ENCODE assay signal across 8 cellular contexts in the genomic region with DNA sequence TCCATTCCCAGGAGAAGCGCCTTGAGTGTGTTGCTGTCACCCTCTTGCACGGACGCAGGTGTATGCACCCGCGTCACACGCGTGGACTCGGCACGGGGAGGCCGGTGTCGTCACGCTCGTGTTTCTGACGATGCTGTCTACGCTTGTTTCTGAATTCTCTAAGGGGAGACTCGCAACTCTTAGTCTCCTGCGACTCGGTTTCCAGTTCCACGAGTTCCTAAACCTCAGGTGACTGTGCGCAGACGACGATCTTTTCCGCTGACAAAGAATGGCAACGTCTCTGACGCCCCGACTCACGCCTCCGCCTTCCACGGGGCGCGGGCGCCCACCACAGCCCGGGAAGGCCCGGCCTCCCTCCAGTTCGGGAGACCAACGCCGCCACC. TPM values are rescaled to one million over a fixed set of nuclear protein-coding genes. Genes with fewer than 3 reads are reported as not detected.
DNase-seq lines count a peak whose midpoint lies in the region; ATAC-seq, FAIRE-seq and TF ChIP-seq lines count a peak whose summit lies in the region.

No MANE protein-coding gene starts in this region.

- H3K36me3 Mint-ChIP-seq in H9 (ENCODE audit: insufficient read depth in 1 of 3, low read depth in 3 of 3), result peaks cover 20 to 52% (median 48%) of the 10 kb centered on the region in 3 experiments
- peaks cover 13% of the 10 kb centered on the region for H3K36me3 Mint-ChIP-seq in T-cell
- H3K36me3 Mint-ChIP-seq in natural killer cell treated with Interleukin-12 subunit alpha and Interleukin-12 subunit beta and Interleukin-15 and Interleukin-18, amount 100 ng/mL, for 72 hours, result peaks cover 29% of the 10 kb centered on the region

- POLR2A ChIA-PET in T-cell (lab: Charles Lee), result interaction anchor here (0.7 to 1.6 kb wide), 4 partner anchors 15 to 60 kb away, joined by 3 to 5 read pairs (median 4); a partner anchor contains a TSS

- no peak overlapping the region for H3K18ac ChIP-seq in H9 (ENCODE audit: insufficient read length, low read depth, low read length)

- H3K56ac ChIP-seq in H9 (ENCODE audit: insufficient read length, low read depth, low read length), result no peak overlapping the region

- H2BK20ac ChIP-seq in H9 (ENCODE audit: low read depth, low read length, poor library complexity, severe bottlenecking), result no peak overlapping the region

- TF ChIP-seq CTCF in AG09309 (IDR thresholded peaks at IDR 0.05; ENCODE audit: control insufficient read depth, insufficient read depth, low read depth, low read length, missing control alignments) (no peak), H9 (conservative IDR thresholded peaks at IDR 0.05) (no peak)

- H3K9me3 Mint-ChIP-seq in H9, result no peaks in the 10 kb centered on the region; a peak in 2 of 5 replicates
- H3K9me3 Mint-ChIP-seq in T-cell, result no peaks in the 10 kb centered on the region
- no peaks in the 10 kb centered on the region for H3K9me3 Mint-ChIP-seq in natural killer cell treated with Interleukin-12 subunit alpha and Interleukin-12 subunit beta and Interleukin-15 and Interleukin-18, amount 100 ng/mL, for 72 hours

- no peak overlapping the region for H2BK12ac ChIP-seq in H9 (ENCODE audit: insufficient read length, low read depth, low read length)

- no peaks in the 10 kb centered on the region for H3K27me3 ChIP-seq in H9 (ENCODE audit: insufficient read depth, low read length)

- peak; percentile 8 to 21 (median 10) for ATAC-seq in T-cell (replicated peaks in 1 of 4)
- ATAC-seq in natural killer cell treated with Interleukin-12 subunit alpha and Interleukin-12 subunit beta and Interleukin-15 and Interleukin-18, amount 100 ng/mL, for 72 hours, result no peak

- no peak for TF ChIP-seq POLR2A in erythroblast (IDR thresholded peaks at IDR 0.05; ENCODE audit: low read length)
- TF ChIP-seq POLR2A in GM12892 (IDR thresholded peaks at IDR 0.05; ENCODE audit: low read depth, low read length), result no peak

- CTCF ChIA-PET in T-cell (lab: Charles Lee), result interaction anchor here (0.6 to 0.7 kb wide), 2 partner anchors 11 to 48 kb away, joined by 3 read pairs; no protein-coding TSS in a partner anchor

- no peaks in the 10 kb centered on the region for H4K20me1 ChIP-seq in H9 (ENCODE audit: control insufficient read depth, insufficient read depth, insufficient read length)

- H3K9me3 ChIP-seq in H9 (ENCODE audit: control insufficient read depth, low read depth, low read length), result no peaks in the 10 kb centered on the region

- peaks cover 5% of the 10 kb centered on the region for H3K23me2 ChIP-seq in H9 (ENCODE audit: insufficient read length, low read depth, low read length, poor library complexity, severe bottlenecking)

- H2AFZ ChIP-seq in H9 (ENCODE audit: low read length), result no peak overlapping the region

- H4K8ac ChIP-seq in H9 (replicated peaks; ENCODE audit: insufficient read length, low read depth, low read length), result no peak overlapping the region

- peak overlapping the region; percentile 73 for H3K9ac ChIP-seq in H9 (ENCODE audit: extremely low read depth, insufficient read length, low read length)

- peak overlapping the region; percentile 4 for H4K5ac ChIP-seq in H9 (ENCODE audit: insufficient read length, low read depth, low read length)

- H3K4me1 Mint-ChIP-seq in H9 (peaks cover 34 to 37% of the 10 kb centered on the region in 2 experiments), T-cell (peaks cover 61 to 77% (median 69%) of the 10 kb centered on the region in 3 donors)
- peaks cover 44 to 48% of the 10 kb centered on the region in 2 donors for H3K4me1 Mint-ChIP-seq in natural killer cell treated with Interleukin-12 subunit alpha and Interleukin-12 subunit beta and Interleukin-15 and Interleukin-18, amount 100 ng/mL, for 72 hours (ENCODE audit: low read depth in 2 of 2)

- FAIRE-seq in GM12892 (lab: Jason Lieb, UNC), result no peak

- no CpG with 5 or more reads among the region's 37 CpGs for WGBS in H9 (ENCODE audit: extremely low coverage, insufficient read length, low lambda C conversion rate)

- H3K27ac Mint-ChIP-seq in H9 (peak overlapping the region; percentile 94 to 100 (median 98); a peak in 6 of 7 replicates), T-cell (peak overlapping the region; percentile 97 to 98)
- peak overlapping the region; percentile 96 to 100 for H3K27ac Mint-ChIP-seq in natural killer cell treated with Interleukin-12 subunit alpha and Interleukin-12 subunit beta and Interleukin-15 and Interleukin-18, amount 100 ng/mL, for 72 hours

- DNase-seq in AG09309 (ENCODE audit: low read depth) (no peak), H9 (no peak), T-cell (peak in 31 of 34 experiments; percentile 61 to 82 (median 73)), erythroblast (lab: John Stamatoyannopoulos, UW) (peak; percentile 71 to 81), G401 (ENCODE audit: low spot score) (no peak), GM12892 (ENCODE audit: insufficient read length) (no peak), islet precursor cell (no peak)
- no peak for DNase-seq in natural killer cell treated with Interleukin-12 subunit alpha and Interleukin-12 subunit beta and Interleukin-15 and Interleukin-18, amount 100 ng/mL, for 72 hours (ENCODE audit: low spot score)

- no peak overlapping the region for H2BK15ac ChIP-seq in H9 (ENCODE audit: low read depth, low read length)

- H3K4me3 Mint-ChIP-seq in H9, result peak overlapping the region; percentile 93 to 96
- peak overlapping the region; percentile 91 to 94 (median 92) for H3K4me3 Mint-ChIP-seq in T-cell
- peak overlapping the region; percentile 99 for H3K4me3 Mint-ChIP-seq in natural killer cell treated with Interleukin-12 subunit alpha and Interleukin-12 subunit beta and Interleukin-15 and Interleukin-18, amount 100 ng/mL, for 72 hours

- H3K27me3 Mint-ChIP-seq in H9 (ENCODE audit: low read depth) (no peaks in the 10 kb centered on the region), T-cell (no peaks in the 10 kb centered on the region)
- no peaks in the 10 kb centered on the region for H3K27me3 Mint-ChIP-seq in natural killer cell treated with Interleukin-12 subunit alpha and Interleukin-12 subunit beta and Interleukin-15 and Interleukin-18, amount 100 ng/mL, for 72 hours

- in situ Hi-C loops in G401 (cut with HindIII; ENCODE audit: low sequenced_read_pairs), result no loop called here

- H3K14ac ChIP-seq in H9 (ENCODE audit: insufficient read depth, low read length), result no peak overlapping the region

- H2BK5ac ChIP-seq in H9 (ENCODE audit: insufficient read length, low read length), result peak overlapping the region; percentile 2

- no peak overlapping the region for H3K4ac ChIP-seq in H9 (ENCODE audit: low read depth, low read length)

- H3K27ac ChIP-seq in H9 (ENCODE audit: insufficient read length, low read depth, low read length), result no peak overlapping the region

- H3K4me3 ChIP-seq in AG09309 (ENCODE audit: control insufficient read depth, low read depth, low read length), result peak overlapping the region; percentile 54

- peaks cover 3% of the 10 kb centered on the region; the same call in 1 of the 2 replicates for H3K4me1 ChIP-seq in H9 (ENCODE audit: insufficient read depth, low read length)

- H3K79me1 ChIP-seq in H9 (ENCODE audit: insufficient read depth, low read depth, low read length, poor library complexity, severe bottlenecking), result no peaks in the 10 kb centered on the region

- no peak overlapping the region for H3T11ph ChIP-seq in H9 (ENCODE audit: low read length)

- peaks cover 33% of the 10 kb centered on the region for H3K79me2 ChIP-seq in H9 (ENCODE audit: insufficient read depth, low read length)

- H2AK5ac ChIP-seq in H9 (ENCODE audit: insufficient read length, low read length), result no peak overlapping the region

- no peak overlapping the region for H4K91ac ChIP-seq in H9 (ENCODE audit: insufficient read length, low read depth, low read length)

- no peak overlapping the region for H3K23ac ChIP-seq in H9 (ENCODE audit: insufficient read length, low read depth, low read length)

- no peak overlapping the region for H2BK120ac ChIP-seq in H9 (ENCODE audit: low read depth, low read length, poor library complexity, severe bottlenecking)

- H3K4me2 ChIP-seq in H9 (ENCODE audit: insufficient read depth, insufficient read length, low read length), result peak overlapping the region; percentile 46

RNA-seq across cellular contexts. Expression of a gene that starts 0.6 kb away (rescaled TPM):
- total RNA-seq in H9 (2021), result 40.8 and 44.7 TPM in 2 replicates
- 100 to 1,000 TPM in 2 of 5 donors, 10 to 100 TPM in 3; 26.2 to 166 (median 32.8) TPM for total RNA-seq in T-cell
- total RNA-seq in natural killer cell treated with Interleukin-12 subunit alpha and Interleukin-12 subunit beta and Interleukin-15 and Interleukin-18, amount 100 ng/mL, for 72 hours, result 100 to 1,000 TPM in 1 of 2 donors, 10 to 100 TPM in 1; 85.7 to 140 TPM
- total RNA-seq in G401 (2014; rRNA removed; shearing (Covaris generic)), result 101 and 134 TPM in 2 replicates
- 133 TPM for polyA plus RNA-seq in GM12892 (2012; ENCODE audit: missing spikeins)

RNA-seq across cellular contexts. Expression of a gene that starts 7.8 kb away (rescaled TPM):
- total RNA-seq in H9 (2021) (13.1 and 14.0 TPM in 2 replicates), T-cell (10 to 100 TPM; 34.6 to 40.4 (median 37.3) TPM)
- total RNA-seq in natural killer cell treated with Interleukin-12 subunit alpha and Interleukin-12 subunit beta and Interleukin-15 and Interleukin-18, amount 100 ng/mL, for 72 hours, result 10 to 100 TPM; 31.8 to 37.6 TPM
- total RNA-seq in G401 (2014; rRNA removed; shearing (Covaris generic)), result 8.7 and 12.6 TPM in 2 replicates
- polyA plus RNA-seq in GM12892 (2012; ENCODE audit: missing spikeins), result 7.0 TPM

RNA-seq across cellular contexts. Expression of a gene that starts 22.7 kb away (rescaled TPM):
- total RNA-seq in H9 (2021), result not detected in 2 replicates
- total RNA-seq in T-cell, result not detected
- total RNA-seq in natural killer cell treated with Interleukin-12 subunit alpha and Interleukin-12 subunit beta and Interleukin-15 and Interleukin-18, amount 100 ng/mL, for 72 hours, result not detected
- total RNA-seq in G401 (2014; rRNA removed; shearing (Covaris generic)), result not detected in 2 replicates
- not detected for polyA plus RNA-seq in GM12892 (2012; ENCODE audit: missing spikeins)

Comparison
In these comparisons a context has a peak if more than half of its experiments do, and no peak if none do; other contexts are left out.
1. DNase-seq: peak in T-cell (31 of 34) and erythroblast (2 of 2); none in AG09309 (single experiment), H9 (single experiment), natural killer cell treated with Interleukin-12 subunit alpha and Interleukin-12 subunit beta and Interleukin-15 and Interleukin-18, amount 100 ng/mL, for 72 hours (single experiment), G401 (single experiment), GM12892 (single experiment) and islet precursor cell (single experiment).
2. ATAC-seq: peak in T-cell (4 of 4); none in natural killer cell treated with Interleukin-12 subunit alpha and Interleukin-12 subunit beta and Interleukin-15 and Interleukin-18, amount 100 ng/mL, for 72 hours (0 of 2).
3. Peak in every context shown above with its lines, with median percentiles within 50 percentile points of each other: H3K27ac Mint-ChIP-seq and H3K4me3 Mint-ChIP-seq.